ENCODE assay signal across 10 cellular contexts in the genomic region with DNA sequence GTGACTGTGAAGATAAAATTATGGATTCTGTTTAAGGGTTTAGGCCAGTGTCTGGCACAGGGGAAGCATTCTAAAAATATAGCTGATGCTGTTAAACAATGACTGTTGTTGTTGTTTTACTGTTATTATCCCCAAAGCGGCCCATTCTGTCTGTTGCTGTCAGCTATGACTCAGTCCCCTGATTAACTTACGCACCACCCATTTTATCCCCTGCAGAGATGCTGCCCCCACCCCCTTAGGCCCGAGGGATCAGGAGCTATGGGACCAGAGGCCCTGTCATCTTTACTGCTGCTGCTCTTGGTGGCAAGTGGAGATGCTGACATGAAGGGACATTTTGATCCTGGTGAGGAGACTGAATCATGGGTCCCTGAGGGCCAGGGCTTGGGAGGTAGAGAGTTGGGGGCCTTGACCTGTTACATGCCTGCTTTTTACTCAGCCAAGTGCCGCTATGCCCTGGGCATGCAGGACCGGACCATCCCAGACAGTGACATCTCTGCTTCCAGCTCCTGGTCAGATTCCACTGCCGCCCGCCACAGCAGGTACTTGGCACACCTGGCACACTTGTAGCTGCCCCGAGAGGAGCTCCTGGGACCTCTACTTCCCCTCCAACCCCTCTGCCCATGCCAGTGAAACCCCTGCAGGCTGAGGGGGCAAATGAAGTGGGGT. TPM values are rescaled to one million over a fixed set of nuclear protein-coding genes. Genes with fewer than 3 reads are reported as not detected.
DNase-seq lines count a peak whose midpoint lies in the region; ATAC-seq and TF ChIP-seq lines count a peak whose summit lies in the region.
"Had no signal": no experiment of that assay in that cellular context is flagged by ENCODE, and none has a peak within 500 bp of the region (broad histone marks: within the 10 kb centered on the region; RNA-seq: fewer than 3 reads in every experiment).

No MANE protein-coding gene starts in this region.

- H3K4me3 ChIP-seq in skeletal muscle tissue (ENCODE audit: low read length in 3 of 3), result peak overlapping the region in 1 of 3 donors; percentile 15
- H3K4me3 ChIP-seq: cardiac muscle cell had no signal

- peak overlapping the region; percentile 2 to 24 (median 10) for H3K9ac ChIP-seq in skeletal muscle tissue (ENCODE audit: low read depth in 1 of 3, low read length in 3 of 3)

- peaks cover 19% of the 10 kb centered on the region for H3K27me3 Mint-ChIP-seq in glutamatergic neuron (ENCODE audit: unreplicated experiment)

- H3K27me3 ChIP-seq in skeletal muscle tissue (ENCODE audit: control insufficient read depth in 3 of 3, insufficient read depth in 3 of 3, low read length in 3 of 3), result no peaks in the 10 kb centered on the region
- H3K27me3 ChIP-seq: cardiac muscle cell had no signal

- peaks cover 27 to 49% (median 49%) of the 10 kb centered on the region in 3 donors for H3K4me1 ChIP-seq in skeletal muscle tissue (ENCODE audit: control insufficient read depth in 3 of 3, insufficient read depth in 3 of 3, low read length in 3 of 3)

- H3K36me3 ChIP-seq in skeletal muscle tissue (ENCODE audit: control insufficient read depth in 3 of 3, insufficient read depth in 3 of 3, low read length in 3 of 3), result peaks cover 46 to 51% (median 48%) of the 10 kb centered on the region in 3 donors

- ATAC-seq in GM21737 (IDR thresholded peaks at IDR 0.05; ENCODE audit: unreplicated experiment) (no peak), GM21528 (IDR thresholded peaks at IDR 0.05; ENCODE audit: low FRiP score, unreplicated experiment) (no peak), HG03159 (IDR thresholded peaks at IDR 0.05; ENCODE audit: unreplicated experiment) (no peak)
- ATAC-seq: HepG2 had no signal

- TF ChIP-seq CTCF in glutamatergic neuron (IDR thresholded peaks at IDR 0.05; ENCODE audit: partially characterized antibody, unreplicated experiment), result no peak

- H3K36me3 Mint-ChIP-seq in glutamatergic neuron (ENCODE audit: unreplicated experiment), result peaks cover 5% of the 10 kb centered on the region

- H3K27ac Mint-ChIP-seq in glutamatergic neuron (ENCODE audit: unreplicated experiment), result no peak overlapping the region

- H3K27ac ChIP-seq in angular gyrus (ENCODE audit: low read depth, low read length) (peak overlapping the region; percentile 95), skeletal muscle tissue (ENCODE audit: low read depth, low read length) (no peak overlapping the region)
- H3K27ac ChIP-seq: cardiac muscle cell had no signal

- H3K4me1 Mint-ChIP-seq in glutamatergic neuron (ENCODE audit: low read depth, unreplicated experiment), result peaks cover 26% of the 10 kb centered on the region

- H3K4me3 Mint-ChIP-seq in glutamatergic neuron (ENCODE audit: unreplicated experiment), result peak overlapping the region; percentile 2

- DNase-seq in H4 (ENCODE audit: low spot score) (peak; percentile 38), glutamatergic neuron (no peak)
- DNase-seq: NCI-H226 had no signal

- no peaks in the 10 kb centered on the region for H3K9me3 ChIP-seq in skeletal muscle tissue (ENCODE audit: control insufficient read depth in 3 of 3, low read length in 3 of 3)

- H3K9me3 Mint-ChIP-seq in glutamatergic neuron (ENCODE audit: unreplicated experiment), result peaks cover 10% of the 10 kb centered on the region

RNA-seq across cellular contexts. Expression of a gene that starts 4.3 kb away (rescaled TPM):
- total RNA-seq in H4 (2014; rRNA removed; shearing (Covaris generic)), result 16.0 and 30.1 TPM in 2 replicates
- 120 TPM for total RNA-seq in glutamatergic neuron (ENCODE audit: unreplicated experiment)
- 40.7 TPM for total RNA-seq in skeletal muscle tissue

RNA-seq across cellular contexts. Expression of a gene that starts 19.4 kb away (rescaled TPM):
- 8.4 and 8.5 TPM in 2 replicates for total RNA-seq in H4 (2014; rRNA removed; shearing (Covaris generic))
- total RNA-seq in glutamatergic neuron (ENCODE audit: unreplicated experiment) (67.2 TPM), skeletal muscle tissue (7.3 TPM)

RNA-seq across cellular contexts. Expression of a gene that starts 25.4 kb away (rescaled TPM):
- total RNA-seq in H4 (2014; rRNA removed; shearing (Covaris generic)), result 10.5 and 17.6 TPM in 2 replicates
- total RNA-seq in glutamatergic neuron (ENCODE audit: unreplicated experiment) (47.0 TPM), skeletal muscle tissue (12.5 TPM)

RNA-seq across cellular contexts. Expression of a gene that starts 43.4 kb away (rescaled TPM):
- total RNA-seq in H4 (2014; rRNA removed; shearing (Covaris generic)), result not detected in 2 replicates
- total RNA-seq in glutamatergic neuron (ENCODE audit: unreplicated experiment), result not detected
- not detected for total RNA-seq in skeletal muscle tissue
- total RNA-seq: cardiac muscle cell, HepG2 had no signal

RNA-seq across cellular contexts. Expression of a gene that starts 52.2 kb away (rescaled TPM):
- total RNA-seq in H4 (2014; rRNA removed; shearing (Covaris generic)), result not detected in 2 replicates
- total RNA-seq in glutamatergic neuron (ENCODE audit: unreplicated experiment) (not detected), skeletal muscle tissue (not detected)
- total RNA-seq: cardiac muscle cell, HepG2 had no signal
